Comparison of ENCODE assay signal across 21 cellular contexts in genomic region chr1:201138311-201138840, GRCh38. TPM values are rescaled to one million over a fixed set of nuclear protein-coding genes. Genes with fewer than 3 reads are reported as not detected.
A peak's percentile ranks its signal among the peaks of the same experiment; 100 is the strongest.
DNase-seq lines count a peak whose midpoint lies in the region; ATAC-seq and TF ChIP-seq lines count a peak whose summit lies in the region.
"Had no signal": no experiment of that assay in that cellular context is flagged by ENCODE, and none has a peak within 500 bp of the region (broad histone marks: within the 10 kb centered on the region; RNA-seq: fewer than 3 reads in every experiment).

No MANE protein-coding gene starts in this region.

- no peaks in the 10 kb centered on the region for H3K36me3 ChIP-seq in transverse colon
- H3K36me3 ChIP-seq: ovary had no signal

- no peak overlapping the region for H3K4me3 ChIP-seq in transverse colon
- H3K4me3 ChIP-seq: GM12878, ovary had no signal

- H3K27me3 ChIP-seq in transverse colon = no peaks in the 10 kb centered on the region
- H3K27me3 ChIP-seq: ovary had no signal

- H3K4me3 Mint-ChIP-seq in endothelial cell (ENCODE audit: unreplicated experiment) = no peak overlapping the region
- H3K4me3 Mint-ChIP-seq: activated naive CD8-positive, alpha-beta T cell treated with anti-CD3 and anti-CD28 coated beads, Interleukin-2, amount 50 U/mL, for 24 hours; activated T-helper 17 cell treated with anti-CD3 and anti-CD28 coated beads, Interleukin-2, amount 50 U/mL, for 72 hours; endodermal cell; WTC11 had no signal

- TF ChIP-seq CTCF in transverse colon (IDR thresholded peaks at IDR 0.05) (no peak), endothelial cell (IDR thresholded peaks at IDR 0.05; ENCODE audit: unreplicated experiment) (no peak)

- no peaks in the 10 kb centered on the region for H3K9me3 Mint-ChIP-seq in endothelial cell (ENCODE audit: unreplicated experiment)
- H3K9me3 Mint-ChIP-seq: activated naive CD8-positive, alpha-beta T cell treated with anti-CD3 and anti-CD28 coated beads, Interleukin-2, amount 50 U/mL, for 24 hours; activated T-helper 17 cell treated with anti-CD3 and anti-CD28 coated beads, Interleukin-2, amount 50 U/mL, for 72 hours; endodermal cell; WTC11 had no signal

- no peak for TF ChIP-seq POLR2A in transverse colon (IDR thresholded peaks at IDR 0.05)

- peaks cover 24% of the 10 kb centered on the region for H3K4me1 Mint-ChIP-seq in endothelial cell (ENCODE audit: unreplicated experiment)
- H3K4me1 Mint-ChIP-seq: activated naive CD8-positive, alpha-beta T cell treated with anti-CD3 and anti-CD28 coated beads, Interleukin-2, amount 50 U/mL, for 24 hours; activated T-helper 17 cell treated with anti-CD3 and anti-CD28 coated beads, Interleukin-2, amount 50 U/mL, for 72 hours; endodermal cell; WTC11 had no signal

- no peaks in the 10 kb centered on the region for H3K9me3 ChIP-seq in transverse colon
- H3K9me3 ChIP-seq: ovary had no signal

- in situ Hi-C loops in transverse colon (cut with MboI; ENCODE audit: low pct_ligation_motif_present in 1 of 4, low pct_unique_long_range_greater_than_20kb in 1 of 4, low sequenced_read_pairs in 3 of 4) = no loop called here

- peaks cover 48% of the 10 kb centered on the region for H3K36me3 Mint-ChIP-seq in endothelial cell (ENCODE audit: low read depth, unreplicated experiment)

- no peak for TF ChIP-seq EP300 in transverse colon (IDR thresholded peaks at IDR 0.05; ENCODE audit: low read depth)

- peaks cover 16% of the 10 kb centered on the region for H3K27me3 Mint-ChIP-seq in endothelial cell (ENCODE audit: unreplicated experiment)
- H3K27me3 Mint-ChIP-seq: activated naive CD8-positive, alpha-beta T cell treated with anti-CD3 and anti-CD28 coated beads, Interleukin-2, amount 50 U/mL, for 24 hours; activated T-helper 17 cell treated with anti-CD3 and anti-CD28 coated beads, Interleukin-2, amount 50 U/mL, for 72 hours had no signal

- H3K27ac Mint-ChIP-seq in endothelial cell (ENCODE audit: unreplicated experiment) = no peak overlapping the region
- H3K27ac Mint-ChIP-seq: activated naive CD8-positive, alpha-beta T cell treated with anti-CD3 and anti-CD28 coated beads, Interleukin-2, amount 50 U/mL, for 24 hours; WTC11 had no signal

- peak; percentile 83 for DNase-seq in NCI-H524 treated with DMSO at 0.1 percent for 48 hours (lab: John Stamatoyannopoulos, UW)
- DNase-seq in pons (ENCODE audit: low spot score) = peak; percentile 19
- DNase-seq in transverse colon = no peak
- DNase-seq in stimulated activated naive CD8-positive, alpha-beta T cell treated with anti-CD3 and anti-CD28 coated beads, Interleukin-15, Interleukin-2, amounts not matched to agents 100 U/mL and 50 U/mL, for 24 hours = no peak
- no peak for DNase-seq in endothelial cell (ENCODE audit: low spot score)
- DNase-seq: activated CD8-positive, alpha-beta memory T cell treated with anti-CD3 and anti-CD28 coated beads for 24 hours; activated naive CD8-positive, alpha-beta T cell treated with anti-CD3 and anti-CD28 coated beads, Interleukin-2, amount 50 U/mL, for 24 hours; AML-193; cerebellar nuclear complex; endodermal cell; NCI-H1694 had no signal

- intact Hi-C loops in transverse colon (cut with DNase I; ENCODE audit: low total_unique reads) = no loop called here

- H3K27ac ChIP-seq in cingulate gyrus (ENCODE audit: low read depth, low read length) (peak overlapping the region; percentile 61), transverse colon (peak overlapping the region; percentile 41 to 65 (median 54))

- H3K4me1 ChIP-seq in transverse colon = peaks cover 5 to 14% (median 10%) of the 10 kb centered on the region in 4 donors

- 80% methylated on average over 2 to 6 of the region's 6 CpGs for WGBS in transverse colon (ENCODE audit: low coverage in 1 of 2), 2 donors

- ATAC-seq in stimulated activated naive CD8-positive, alpha-beta T cell treated with anti-CD3 and anti-CD28 coated beads, Interleukin-15, Interleukin-2, amounts not matched to agents 100 U/mL and 50 U/mL, for 24 hours = no peak
- ATAC-seq in GM21717 (IDR thresholded peaks at IDR 0.05; ENCODE audit: unreplicated experiment) = no peak
- ATAC-seq: activated naive CD8-positive, alpha-beta T cell treated with anti-CD3 and anti-CD28 coated beads, Interleukin-2, amount 50 U/mL, for 24 hours; activated T-helper 17 cell treated with anti-CD3 and anti-CD28 coated beads, Interleukin-2, amount 50 U/mL, for 72 hours; GM12878; HepG2; WTC11 had no signal

RNA-seq across cellular contexts. Expression of gene ASCL5, which starts 11.4 kb away (rescaled TPM):
- total RNA-seq in transverse colon (not detected), endothelial cell (ENCODE audit: unreplicated experiment) (not detected)
- total RNA-seq: GM12878; HepG2; left cardiac atrium; MCF 10A; ovary; T-helper 1 cell treated with Interleukin-12 subunit alpha and Interleukin-12 subunit beta and Interleukin-4 antibody, amounts not matched to agents 30 ng/mL and 1 ng/mL, for 36 hours had no signal

RNA-seq across cellular contexts. Expression of gene TMEM9, which starts 15.9 kb away (rescaled TPM):
- total RNA-seq in transverse colon = 10 to 100 TPM in 3 of 4 donors, 1 to 10 TPM in 1; 6.7 to 35.4 (median 29.4) TPM
- 78.7 TPM for total RNA-seq in endothelial cell (ENCODE audit: unreplicated experiment)

RNA-seq across cellular contexts. Expression of gene CACNA1S, which starts 26.1 kb away (rescaled TPM):
- not detected for total RNA-seq in transverse colon
- 0.08 TPM for total RNA-seq in endothelial cell (ENCODE audit: unreplicated experiment)
- total RNA-seq: activated T-helper 17 cell treated with anti-CD3 and anti-CD28 coated beads, Interleukin-2, amount 50 U/mL, for 72 hours; HepG2; left cardiac atrium; MCF 10A; T-helper 1 cell treated with Interleukin-12 subunit alpha and Interleukin-12 subunit beta and Interleukin-4 antibody, amounts not matched to agents 30 ng/mL and 1 ng/mL, for 36 hours had no signal

RNA-seq across cellular contexts. Expression of gene IGFN1, which starts 52.2 kb away (rescaled TPM):
- total RNA-seq in transverse colon (under 1 TPM in 1 of 4 donors, not detected in 3; 0.14 TPM), endothelial cell (ENCODE audit: unreplicated experiment) (not detected)
- total RNA-seq: endodermal cell; GM12878; T-helper 1 cell treated with Interleukin-12 subunit alpha and Interleukin-12 subunit beta and Interleukin-4 antibody, amounts not matched to agents 30 ng/mL and 1 ng/mL, for 36 hours had no signal

Comparison
In these comparisons a context has a peak if more than half of its experiments do, and no peak if none do; other contexts are left out.
1. DNase-seq: peak in NCI-H524 treated with DMSO at 0.1 percent for 48 hours (single experiment) and pons (single experiment); none in transverse colon (single experiment), stimulated activated naive CD8-positive, alpha-beta T cell treated with anti-CD3 and anti-CD28 coated beads, Interleukin-15, Interleukin-2, amounts not matched to agents 100 U/mL and 50 U/mL, for 24 hours (single experiment) and endothelial cell (single experiment).